1 cellular context compared by ENCODE assay signal in genomic region chr17:31597646-31598387, GRCh38.
TF ChIP-seq lines count a peak whose summit lies in the region.

No MANE protein-coding gene starts in this region.

TF ChIP-seq in H1, 55 proteins besides CTCF, POLR2A, EP300 and RAD21 (continued from another document):
- TF ChIP-seq E2F6 (IDR thresholded peaks at IDR 0.05) (no peak), ZNF274 (IDR thresholded peaks at IDR 0.05; ENCODE audit: borderline replicate concordance, extremely low read depth, low read length) (no peak), CHD2 (IDR thresholded peaks at IDR 0.05; ENCODE audit: low read length) (no peak), SP1 (IDR thresholded peaks at IDR 0.05; ENCODE audit: low read depth, low read length) (no peak), HDAC6 (IDR thresholded peaks at IDR 0.05; ENCODE audit: low read depth, low read length) (no peak), SAP30 (IDR thresholded peaks at IDR 0.05; ENCODE audit: insufficient read depth, insufficient replicate concordance, low read length) (no peak), TAF7 (optimal IDR thresholded peaks at IDR 0.05; ENCODE audit: borderline replicate concordance, low read depth, low read length) (no peak), RNF2 (IDR thresholded peaks at IDR 0.05; ENCODE audit: borderline replicate concordance, low read depth, low read length, missing control alignments, poor library complexity, severe bottlenecking) (no peak), KDM4A (IDR thresholded peaks at IDR 0.05; ENCODE audit: low read depth, low read length, severe bottlenecking) (no peak), TEAD4 (IDR thresholded peaks at IDR 0.05; ENCODE audit: low read depth, low read length) (no peak)
